23 cellular contexts compared by ENCODE assay signal in the genomic region with DNA sequence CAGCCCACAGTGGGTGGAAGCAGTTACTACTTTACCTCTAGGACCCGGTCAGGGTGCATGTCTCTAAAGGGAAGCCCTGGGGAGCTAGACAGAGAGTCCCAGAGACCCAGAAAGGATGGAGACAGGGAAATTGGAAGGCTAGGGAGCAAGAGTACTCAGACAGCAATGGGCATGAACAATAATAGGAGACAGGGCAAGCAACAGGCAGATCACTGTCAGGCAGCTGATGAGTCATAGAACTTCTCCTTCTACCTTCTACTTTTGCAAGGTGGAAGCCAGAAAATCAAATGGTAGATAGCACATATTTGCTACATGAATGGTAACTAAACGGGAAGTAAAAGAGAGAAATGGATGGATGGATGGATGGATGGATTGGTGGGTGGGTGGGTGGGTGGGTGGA. TPM values are rescaled to one million over a fixed set of nuclear protein-coding genes. Genes with fewer than 3 reads are reported as not detected.
DNase-seq lines count a peak whose midpoint lies in the region; ATAC-seq and TF ChIP-seq lines count a peak whose summit lies in the region.
"Had no signal": no experiment of that assay in that cellular context is flagged by ENCODE, and none has a peak within 500 bp of the region (broad histone marks: within the 10 kb centered on the region; RNA-seq: fewer than 3 reads in every experiment).

No MANE protein-coding gene starts in this region.

- intact Hi-C loops in CD4-positive, alpha-beta T cell (cut with DNase I, micrococcal nuclease), result no loop called here

- no peaks in the 10 kb centered on the region for H3K27me3 Mint-ChIP-seq in CD4-positive, alpha-beta T cell
- no peaks in the 10 kb centered on the region for H3K27me3 Mint-ChIP-seq in activated CD4-positive, alpha-beta memory T cell treated with anti-CD3 and anti-CD28 coated beads, Interleukin-2, amount 10 ng/mL, durations not matched to agents 7 days and 5 days

- no peaks in the 10 kb centered on the region for H3K9me3 ChIP-seq in CD4-positive, alpha-beta T cell (ENCODE audit: control insufficient read depth, low read length)
- H3K9me3 ChIP-seq: ascending aorta, lower lobe of right lung, mucosa of descending colon, suprapubic skin, uterus had no signal

- peaks cover 100% of the 10 kb centered on the region for H3K36me3 Mint-ChIP-seq in CD4-positive, alpha-beta T cell (ENCODE audit: low read depth)
- H3K36me3 Mint-ChIP-seq in activated CD4-positive, alpha-beta memory T cell treated with anti-CD3 and anti-CD28 coated beads, Interleukin-2, amount 10 ng/mL, durations not matched to agents 7 days and 5 days (ENCODE audit: low read depth), result peaks cover 91% of the 10 kb centered on the region
- H3K36me3 Mint-ChIP-seq: WTC11 had no signal

- TF ChIP-seq CTCF in CD4-positive, alpha-beta T cell (IDR thresholded peaks at IDR 0.05), result no peak

- peak overlapping the region; percentile 64 for H3K27ac ChIP-seq in CD4-positive, alpha-beta T cell (ENCODE audit: low read depth, low read length)
- H3K27ac ChIP-seq in cingulate gyrus (ENCODE audit: low read depth, low read length), result peak overlapping the region; percentile 69
- H3K27ac ChIP-seq: ascending aorta, lower lobe of right lung, PC-9, suprapubic skin, uterus had no signal

- H3K27me3 ChIP-seq in CD4-positive, alpha-beta T cell (ENCODE audit: control insufficient read depth, insufficient read depth, low read length), result no peaks in the 10 kb centered on the region
- H3K27me3 ChIP-seq: ascending aorta, suprapubic skin, uterus had no signal

- no peak for ATAC-seq in CD4-positive, alpha-beta T cell (ENCODE audit: poor library complexity)
- ATAC-seq in left lobe of liver, result no peak
- ATAC-seq: HepG2, lower lobe of right lung, WTC11 had no signal

- CTCF ChIA-PET in CD4-positive, alpha-beta T cell (lab: Charles Lee), result interaction anchor here (3.0 kb wide), 1 partner anchor 11 kb away, joined by 11 read pairs; no protein-coding TSS in a partner anchor
- CTCF ChIA-PET in activated CD4-positive, alpha-beta memory T cell treated with anti-CD3 and anti-CD28 coated beads, Interleukin-2, amount 10 ng/mL, durations not matched to agents 7 days and 5 days (lab: Charles Lee), result interaction anchor here (1.0 to 1.1 kb wide), 2 partner anchors 10 to 152 kb away, joined by 3 read pairs; no protein-coding TSS in a partner anchor

- POLR2A ChIA-PET in CD4-positive, alpha-beta T cell (lab: Charles Lee), result interaction anchor here (0.9 to 5.2 kb wide), 5 partner anchors 10 to 131 kb away, joined by 3 to 48 read pairs (median 4); no protein-coding TSS in a partner anchor
- POLR2A ChIA-PET in activated CD4-positive, alpha-beta memory T cell treated with anti-CD3 and anti-CD28 coated beads, Interleukin-2, amount 10 ng/mL, durations not matched to agents 7 days and 5 days (lab: Charles Lee), result interaction anchor here (0.5 to 2.0 kb wide), 5 partner anchors 10 to 42 kb away, joined by 3 to 10 read pairs (median 3); partner anchors contain the start of gene CD5

- H3K27ac Mint-ChIP-seq in CD4-positive, alpha-beta T cell, result peak overlapping the region; percentile 95
- H3K27ac Mint-ChIP-seq in activated CD4-positive, alpha-beta memory T cell treated with anti-CD3 and anti-CD28 coated beads, Interleukin-2, amount 10 ng/mL, durations not matched to agents 7 days and 5 days, result peak overlapping the region; percentile 15
- H3K27ac Mint-ChIP-seq: WTC11 had no signal

- DNase-seq in A172 (ENCODE audit: low spot score) (peak; percentile 8), DMS114 treated with DMSO at 0.1 percent for 48 hours (lab: John Stamatoyannopoulos, UW; ENCODE audit: unreplicated experiment) (no peak), left lobe of liver (ENCODE audit: low spot score) (no peak)
- DNase-seq in CD4-positive, alpha-beta T cell, result no peak
- no peak for DNase-seq in activated CD4-positive, alpha-beta memory T cell treated with anti-CD3 and anti-CD28 coated beads, Interleukin-2, amount 10 ng/mL, durations not matched to agents 7 days and 5 days
- DNase-seq in NK-92 treated with Interleukin-12 subunit alpha and Interleukin-12 subunit beta, amount 100 ng/mL, for 24 hours (lab: John Stamatoyannopoulos, UW), result no peak
- DNase-seq: activated CD8-positive, alpha-beta memory T cell treated with anti-CD3 and anti-CD28 coated beads for 24 hours; foreskin melanocyte; GF-D8; hippocampal formation; lower lobe of right lung; mucosa of descending colon; NCI-H1092; NCI-H2029 treated with DMSO at 0.1 percent for 48 hours; NCI-H446 had no signal

- peak overlapping the region; percentile 12 for H3K4me3 Mint-ChIP-seq in CD4-positive, alpha-beta T cell
- H3K4me3 Mint-ChIP-seq in activated CD4-positive, alpha-beta memory T cell treated with anti-CD3 and anti-CD28 coated beads, Interleukin-2, amount 10 ng/mL, durations not matched to agents 7 days and 5 days, result no peak overlapping the region
- H3K4me3 Mint-ChIP-seq: WTC11 had no signal

- no peaks in the 10 kb centered on the region for H3K9me3 Mint-ChIP-seq in CD4-positive, alpha-beta T cell
- H3K9me3 Mint-ChIP-seq in activated CD4-positive, alpha-beta memory T cell treated with anti-CD3 and anti-CD28 coated beads, Interleukin-2, amount 10 ng/mL, durations not matched to agents 7 days and 5 days, result no peaks in the 10 kb centered on the region
- H3K9me3 Mint-ChIP-seq: WTC11 had no signal

- peaks cover 70% of the 10 kb centered on the region for H3K4me1 Mint-ChIP-seq in CD4-positive, alpha-beta T cell (ENCODE audit: low read depth)
- peaks cover 46% of the 10 kb centered on the region for H3K4me1 Mint-ChIP-seq in activated CD4-positive, alpha-beta memory T cell treated with anti-CD3 and anti-CD28 coated beads, Interleukin-2, amount 10 ng/mL, durations not matched to agents 7 days and 5 days
- H3K4me1 Mint-ChIP-seq: WTC11 had no signal

RNA-seq across cellular contexts. Expression of gene CD5, which starts 19.6 kb away (rescaled TPM):
- not detected in 2 replicates for total RNA-seq in A172 (2014; rRNA removed; shearing (Covaris generic))
- total RNA-seq in CD4-positive, alpha-beta T cell, result 100 to 1,000 TPM; 421 to 423 TPM
- 100 to 1,000 TPM; 359 to 373 TPM for total RNA-seq in activated CD4-positive, alpha-beta memory T cell treated with anti-CD3 and anti-CD28 coated beads, Interleukin-2, amount 10 ng/mL, durations not matched to agents 7 days and 5 days
- total RNA-seq in left lobe of liver, result 0.55 TPM
- total RNA-seq: cerebellum, HepG2, PC-9 had no signal

RNA-seq across cellular contexts. Expression of gene VPS37C, which starts 39.3 kb away (rescaled TPM):
- total RNA-seq in A172 (2014; rRNA removed; shearing (Covaris generic)), result 9.1 and 9.7 TPM in 2 replicates
- 1 to 10 TPM; 1.8 to 2.0 TPM for total RNA-seq in CD4-positive, alpha-beta T cell
- total RNA-seq in activated CD4-positive, alpha-beta memory T cell treated with anti-CD3 and anti-CD28 coated beads, Interleukin-2, amount 10 ng/mL, durations not matched to agents 7 days and 5 days, result 1 to 10 TPM; 6.1 to 7.5 TPM
- total RNA-seq in left lobe of liver, result 5.9 TPM

Comparison
In these comparisons a context has a peak if more than half of its experiments do, and no peak if none do; other contexts are left out.
1. RNA of gene CD5, which starts 19.6 kb away (total RNA-seq): 421 to 423 TPM in CD4-positive, alpha-beta T cell and 359 to 373 TPM in activated CD4-positive, alpha-beta memory T cell treated with anti-CD3 and anti-CD28 coated beads, Interleukin-2, amount 10 ng/mL, durations not matched to agents 7 days and 5 days; 0.55 TPM in left lobe of liver (single experiment) and not detected in A172; every median in the first group is over 100 times any median in the second.